8 cellular contexts compared by ENCODE assay signal in genomic region chr14:34060747-34061050, GRCh38.
A peak's percentile ranks its signal among the peaks of the same experiment; 100 is the strongest.
DNase-seq lines count a peak whose midpoint lies in the region; ATAC-seq, FAIRE-seq and TF ChIP-seq lines count a peak whose summit lies in the region.

No MANE protein-coding gene starts in this region.

- H3K4me1 ChIP-seq in A549 (peaks cover 41% of the 10 kb centered on the region), muscle layer of colon (ENCODE audit: insufficient read depth, low read length) (peaks cover 17% of the 10 kb centered on the region)

- H3K9me3 ChIP-seq in A549 (no peaks in the 10 kb centered on the region), muscle layer of colon (ENCODE audit: low read length) (no peaks in the 10 kb centered on the region)

- CTCF ChIA-PET in A549 (lab: Yijun Ruan, JAX), result interaction anchor here (0.7 to 8.1 kb wide), 12 partner anchors 9 to 211 kb away, joined by 3 to 62 read pairs (median 4); no protein-coding TSS in a partner anchor

- no peak for DNase-seq in A549 (ENCODE audit: low read depth in 1 of 2, low spot score in 1 of 2)
- DNase-seq in dorsolateral prefrontal cortex, result no peak
- DNase-seq in ACHN, result no peak
- DNase-seq in NCI-H2171 treated with DMSO at 0.1 percent for 48 hours (lab: John Stamatoyannopoulos, UW), result no peak

- H3K9ac ChIP-seq in muscle layer of colon (ENCODE audit: low read length), result peak overlapping the region; percentile 66

- TF ChIP-seq CTCF in A549 (IDR thresholded peaks at IDR 0.05) (no peak), dorsolateral prefrontal cortex (IDR thresholded peaks at IDR 0.05 in 54 of 56, conservative IDR thresholded peaks at IDR 0.05 in 2 of 56; ENCODE audit: low read depth in 1 of 56, partially characterized antibody in 56 of 56) (no peak)

- no peak for FAIRE-seq in A549 (lab: Jason Lieb, UNC)

- H3K27me3 ChIP-seq in dorsolateral prefrontal cortex, result no peaks in the 10 kb centered on the region
- H3K27me3 ChIP-seq in muscle layer of colon (ENCODE audit: control insufficient read depth in 1 of 2, insufficient read depth in 2 of 2, low read length in 2 of 2), result no peaks in the 10 kb centered on the region

- POLR2A ChIA-PET in A549 (lab: Yijun Ruan, JAX), result interaction anchor here (0.6 to 1.8 kb wide), 11 partner anchors 9 to 436 kb away, joined by 3 to 10 read pairs (median 4); no protein-coding TSS in a partner anchor

- TF ChIP-seq POLR2A in A549 (IDR thresholded peaks at IDR 0.05; ENCODE audit: low read length), result no peak

- H3K27ac ChIP-seq in A549, result peak overlapping the region; percentile 90 to 95
- H3K27ac ChIP-seq in dorsolateral prefrontal cortex, result peak overlapping the region in 35 of 59 donors; percentile 27 to 89 (median 71)
- peak overlapping the region; percentile 76 for H3K27ac ChIP-seq in muscle layer of colon (ENCODE audit: low read depth, low read length)

- intact Hi-C loops in dorsolateral prefrontal cortex (cut with DNase I), result no loop called here

- TF ChIP-seq RAD21 in A549 (conservative IDR thresholded peaks at IDR 0.05 in 1 of 2, IDR thresholded peaks at IDR 0.05 in 1 of 2), result no peak

- ATAC-seq in A549 (no peak; a peak in 3 of 6 replicates), HG02943 (IDR thresholded peaks at IDR 0.05; ENCODE audit: low read depth, unreplicated experiment) (peak; percentile 21), HG02884 (IDR thresholded peaks at IDR 0.05; ENCODE audit: unreplicated experiment) (no peak), GM18870 (IDR thresholded peaks at IDR 0.05; ENCODE audit: unreplicated experiment) (no peak)

- peak overlapping the region; percentile 52; the same call in 2 of the 3 replicates for H3K4me3 ChIP-seq in A549
- H3K4me3 ChIP-seq in dorsolateral prefrontal cortex, result peak overlapping the region; percentile 54 to 91 (median 76)
- peak overlapping the region; percentile 63 to 66 for H3K4me3 ChIP-seq in muscle layer of colon (ENCODE audit: low read depth in 1 of 2, low read length in 2 of 2)

- no peaks in the 10 kb centered on the region for H3K36me3 ChIP-seq in muscle layer of colon (ENCODE audit: insufficient read depth, low read length)

- peak overlapping the region; percentile 83 for H3K4me2 ChIP-seq in A549

- in situ Hi-C loops in ACHN (cut with HindIII; ENCODE audit: low pct_ligation_motif_present, low pct_unique_long_range_greater_than_20kb, low sequenced_read_pairs), result no loop called here

- WGBS in A549 (ENCODE audit: missing lambda C conversion rate), result 91% methylated on average over 9 of the region's 9 CpGs

- no peak for TF ChIP-seq EP300 in A549 (IDR thresholded peaks at IDR 0.05)

TF ChIP-seq in A549, 52 proteins besides CTCF, POLR2A, EP300 and RAD21:
- no peak for TF ChIP-seq MAX (IDR thresholded peaks at IDR 0.05)
